28 cellular contexts compared by ENCODE assay signal in the genomic region with DNA sequence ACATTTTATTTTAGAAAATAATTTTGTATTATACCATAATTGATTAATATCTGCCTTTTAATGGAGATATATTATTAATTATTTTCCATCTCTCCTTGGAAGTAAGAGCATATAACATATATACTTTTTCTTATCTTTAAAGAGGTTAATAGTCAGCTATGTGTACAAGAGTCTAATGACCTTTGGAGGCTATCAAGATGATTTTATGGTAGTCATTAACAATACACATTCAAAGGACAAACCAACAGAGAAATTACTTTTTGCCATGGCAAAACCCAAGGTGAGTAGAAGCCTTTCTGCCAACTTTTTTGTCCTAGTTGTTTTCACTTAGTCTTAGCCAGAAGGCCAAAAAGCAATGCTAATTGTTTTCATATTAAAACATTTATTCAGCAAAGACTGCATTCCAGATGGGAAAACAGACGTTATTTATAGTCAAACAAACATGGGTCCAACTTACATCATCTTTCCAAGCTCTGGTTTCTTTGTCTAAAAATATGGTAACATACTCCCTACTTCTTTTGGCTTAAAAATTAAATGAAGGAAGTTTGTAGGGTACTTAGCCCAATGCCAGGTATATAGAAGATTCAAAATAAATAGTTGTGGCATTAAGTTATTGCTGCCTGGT. TPM values are rescaled to one million over a fixed set of nuclear protein-coding genes. Genes with fewer than 3 reads are reported as not detected.
DNase-seq lines count a peak whose midpoint lies in the region; ATAC-seq, FAIRE-seq and TF ChIP-seq lines count a peak whose summit lies in the region.
"Had no signal": no experiment of that assay in that cellular context is flagged by ENCODE, and none has a peak within 500 bp of the region (broad histone marks: within the 10 kb centered on the region; RNA-seq: fewer than 3 reads in every experiment).

No MANE protein-coding gene starts in this region.

- H3K9me3 ChIP-seq in breast epithelium (no peaks in the 10 kb centered on the region), adipocyte (ENCODE audit: control insufficient read depth, low read length) (peaks cover 2% of the 10 kb centered on the region), kidney (ENCODE audit: control insufficient read depth in 1 of 2, low read length in 2 of 2) (no peaks in the 10 kb centered on the region)
- H3K9me3 ChIP-seq: BE2C, lower lobe of right lung, mucosa of descending colon, thyroid gland had no signal

- no TSS peak for BruUV-seq in MCF 10A (replicated peaks; lab: Mats Ljungman, UMichigan)

- no peak overlapping the region for H3K4me3 Mint-ChIP-seq in MCF 10A (ENCODE audit: unreplicated experiment)
- no peak overlapping the region for H3K4me3 Mint-ChIP-seq in activated T-helper 1 cell treated with anti-CD3 and anti-CD28 coated beads, Interleukin-12 subunit alpha, Interleukin-12 subunit beta, Interleukin-2, Interleukin-4 antibody, amounts not matched to agents 30 ng/mL and 10 ng/mL and 1 ng/mL, durations not matched to agents 14 hours and 24 hours and 36 hours
- H3K4me3 Mint-ChIP-seq: activated CD4-positive, alpha-beta T cell treated with anti-CD3 and anti-CD28 coated beads, Interleukin-2, amount 10 ng/mL, durations not matched to agents 7 days and 5 days; activated naive CD8-positive, alpha-beta T cell; neural crest cell; T-helper 2 cell treated with Interferon-gamma antibody and Interleukin-4, amounts not matched to agents 5 μg/mL and 100 μg/mL, for 36 hours had no signal

- peak; percentile 76 for ATAC-seq in left colon
- ATAC-seq: lower lobe of right lung, mucosa of descending colon, right cardiac atrium had no signal

- H3K27ac ChIP-seq in breast epithelium (peak overlapping the region; percentile 56 to 82), kidney (ENCODE audit: low read depth in 2 of 2, low read length in 2 of 2) (peak overlapping the region in 1 of 2 donors; percentile 21)
- H3K27ac ChIP-seq: epithelial cell of prostate, lower lobe of right lung, SK-N-MC, VCaP had no signal

- H3K4me3 ChIP-seq in breast epithelium (no peak overlapping the region), adipocyte (ENCODE audit: low read length) (no peak overlapping the region), kidney (ENCODE audit: low read length in 2 of 2) (no peak overlapping the region)
- H3K4me3 ChIP-seq: lower lobe of right lung, mucosa of descending colon, SK-N-MC, thyroid gland had no signal

- TF ChIP-seq CTCF in breast epithelium (IDR thresholded peaks at IDR 0.05) (no peak), MCF 10A (IDR thresholded peaks at IDR 0.05; ENCODE audit: unreplicated experiment) (no peak), kidney (IDR thresholded peaks at IDR 0.05; ENCODE audit: borderline replicate concordance, extremely low read depth, insufficient read depth) (no peak)

- H3K27ac Mint-ChIP-seq in MCF 10A (ENCODE audit: low read depth, unreplicated experiment), result no peak overlapping the region
- H3K27ac Mint-ChIP-seq in activated T-helper 1 cell treated with anti-CD3 and anti-CD28 coated beads, Interleukin-12 subunit alpha, Interleukin-12 subunit beta, Interleukin-2, Interleukin-4 antibody, amounts not matched to agents 30 ng/mL and 10 ng/mL and 1 ng/mL, durations not matched to agents 14 hours and 24 hours and 36 hours, result no peak overlapping the region
- H3K27ac Mint-ChIP-seq: activated CD4-positive, alpha-beta T cell treated with anti-CD3 and anti-CD28 coated beads, Interleukin-2, amount 10 ng/mL, durations not matched to agents 7 days and 5 days; activated naive CD8-positive, alpha-beta T cell; T-helper 2 cell treated with Interferon-gamma antibody and Interleukin-4, amounts not matched to agents 5 μg/mL and 100 μg/mL, for 36 hours had no signal

- no peaks in the 10 kb centered on the region for H3K36me3 ChIP-seq in breast epithelium
- no peaks in the 10 kb centered on the region for H3K36me3 ChIP-seq in adipocyte (ENCODE audit: control insufficient read depth, insufficient read depth, low read length, severe bottlenecking)
- H3K36me3 ChIP-seq in kidney (ENCODE audit: control insufficient read depth in 1 of 2, insufficient read depth in 2 of 2, low read length in 2 of 2), result peaks cover 0 to 7% of the 10 kb centered on the region in 2 donors
- H3K36me3 ChIP-seq: BE2C, thyroid gland had no signal

- TF ChIP-seq POLR2A in breast epithelium (IDR thresholded peaks at IDR 0.05), result no peak

- intact Hi-C loops in breast epithelium (cut with DNase I; ENCODE audit: low total_unique reads) (no loop called here), MCF 10A (cut with micrococcal nuclease) (no loop called here), left colon (cut with DNase I, micrococcal nuclease) (no loop called here), kidney (cut with DNase I) (no loop called here)
- intact Hi-C loops in activated T-helper 1 cell treated with anti-CD3 and anti-CD28 coated beads, Interleukin-12 subunit alpha, Interleukin-12 subunit beta, Interleukin-2, Interleukin-4 antibody, amounts not matched to agents 30 ng/mL and 10 ng/mL and 1 ng/mL, durations not matched to agents 14 hours and 24 hours and 36 hours (cut with micrococcal nuclease), result no loop called here

- POLR2A ChIA-PET in MCF 10A (lab: Yijun Ruan, JAX), result interaction anchor here (1.2 kb wide), 2 partner anchors 9 to 11 kb away, joined by 3 to 5 read pairs; partner anchors contain the start of gene DYNC2LI1

- no peaks in the 10 kb centered on the region for H3K36me3 Mint-ChIP-seq in MCF 10A (ENCODE audit: insufficient read depth, unreplicated experiment)
- no peaks in the 10 kb centered on the region for H3K36me3 Mint-ChIP-seq in activated T-helper 1 cell treated with anti-CD3 and anti-CD28 coated beads, Interleukin-12 subunit alpha, Interleukin-12 subunit beta, Interleukin-2, Interleukin-4 antibody, amounts not matched to agents 30 ng/mL and 10 ng/mL and 1 ng/mL, durations not matched to agents 14 hours and 24 hours and 36 hours (ENCODE audit: low read depth)

- no peaks in the 10 kb centered on the region for H3K9me3 Mint-ChIP-seq in MCF 10A (ENCODE audit: unreplicated experiment)
- H3K9me3 Mint-ChIP-seq in activated T-helper 1 cell treated with anti-CD3 and anti-CD28 coated beads, Interleukin-12 subunit alpha, Interleukin-12 subunit beta, Interleukin-2, Interleukin-4 antibody, amounts not matched to agents 30 ng/mL and 10 ng/mL and 1 ng/mL, durations not matched to agents 14 hours and 24 hours and 36 hours, result no peaks in the 10 kb centered on the region
- H3K9me3 Mint-ChIP-seq: activated CD4-positive, alpha-beta T cell treated with anti-CD3 and anti-CD28 coated beads, Interleukin-2, amount 10 ng/mL, durations not matched to agents 7 days and 5 days; neural crest cell had no signal

- FAIRE-seq in kidney (lab: Jason Lieb, UNC), result no peak

- H3K9ac ChIP-seq in adipocyte (ENCODE audit: low read length), result no peak overlapping the region
- no peak overlapping the region for H3K9ac ChIP-seq in kidney (ENCODE audit: low read length in 2 of 2)

- no peak for DNase-seq in breast epithelium (ENCODE audit: low spot score in 2 of 2)
- no peak for DNase-seq in MCF 10A (ENCODE audit: unreplicated experiment)
- DNase-seq in adipocyte (ENCODE audit: low read depth), result peak; percentile 51
- no peak for DNase-seq in left colon
- no peak for DNase-seq in kidney
- no peak for DNase-seq in activated naive CD4-positive, alpha-beta T cell treated with Interleukin-2 at 50 U/mL for 16 hours
- DNase-seq in activated T-helper 1 cell treated with anti-CD3 and anti-CD28 coated beads, Interleukin-12 subunit alpha, Interleukin-12 subunit beta, Interleukin-2, Interleukin-4 antibody, amounts not matched to agents 30 ng/mL and 10 ng/mL and 1 ng/mL, durations not matched to agents 14 hours and 24 hours and 36 hours (ENCODE audit: low spot score), result no peak
- no peak for DNase-seq in SIG-M5 treated with dmso at 0.1 percent for 504 hours (lab: John Stamatoyannopoulos, UW; ENCODE audit: unreplicated experiment)
- DNase-seq: activated CD4-positive, alpha-beta T cell treated with anti-CD3 and anti-CD28 coated beads, Interleukin-2, amount 10 ng/mL, durations not matched to agents 7 days and 5 days; BE2C; DND-41; H7; lower lobe of right lung; mucosa of descending colon; MV-4-11; NCI-H146; right cardiac atrium; RPMI8226; stimulated activated CD4-positive, alpha-beta T cell treated with anti-CD3 and anti-CD28 coated beads, Interleukin-12 subunit alpha, Interleukin-12 subunit beta, amount 100 ng/mL, for 4 hours; stimulated activated CD4-positive, alpha-beta T cell treated with anti-CD3 and anti-CD28 coated beads, Interleukin-4, amount 100 ng/mL, for 4 hours; stimulated activated naive CD4-positive, alpha-beta T cell; thyroid gland had no signal

- peaks cover 7% of the 10 kb centered on the region for H3K4me1 Mint-ChIP-seq in MCF 10A (ENCODE audit: insufficient read depth, unreplicated experiment)
- peaks cover 3% of the 10 kb centered on the region for H3K4me1 Mint-ChIP-seq in activated T-helper 1 cell treated with anti-CD3 and anti-CD28 coated beads, Interleukin-12 subunit alpha, Interleukin-12 subunit beta, Interleukin-2, Interleukin-4 antibody, amounts not matched to agents 30 ng/mL and 10 ng/mL and 1 ng/mL, durations not matched to agents 14 hours and 24 hours and 36 hours (ENCODE audit: low read depth)
- H3K4me1 Mint-ChIP-seq: activated CD4-positive, alpha-beta T cell treated with anti-CD3 and anti-CD28 coated beads, Interleukin-2, amount 10 ng/mL, durations not matched to agents 7 days and 5 days had no signal

- H3K4me1 ChIP-seq in breast epithelium (no peaks in the 10 kb centered on the region), adipocyte (ENCODE audit: control insufficient read depth, insufficient read depth, low read length) (peaks cover 29% of the 10 kb centered on the region), kidney (ENCODE audit: control insufficient read depth in 1 of 2, insufficient read depth in 1 of 2, low read depth in 1 of 2, low read length in 2 of 2) (peaks cover 0 to 2% of the 10 kb centered on the region in 2 donors)
- H3K4me1 ChIP-seq: BE2C, lower lobe of right lung, thyroid gland had no signal

- CTCF ChIA-PET in MCF 10A (lab: Yijun Ruan, JAX), result no interaction called here

- H3K27me3 Mint-ChIP-seq in MCF 10A (ENCODE audit: insufficient read depth, unreplicated experiment), result no peaks in the 10 kb centered on the region
- peaks cover 3% of the 10 kb centered on the region for H3K27me3 Mint-ChIP-seq in activated T-helper 1 cell treated with anti-CD3 and anti-CD28 coated beads, Interleukin-12 subunit alpha, Interleukin-12 subunit beta, Interleukin-2, Interleukin-4 antibody, amounts not matched to agents 30 ng/mL and 10 ng/mL and 1 ng/mL, durations not matched to agents 14 hours and 24 hours and 36 hours (ENCODE audit: insufficient read depth)
- H3K27me3 Mint-ChIP-seq: activated CD4-positive, alpha-beta T cell treated with anti-CD3 and anti-CD28 coated beads, Interleukin-2, amount 10 ng/mL, durations not matched to agents 7 days and 5 days had no signal

- H3K27me3 ChIP-seq in breast epithelium, result no peaks in the 10 kb centered on the region
- no peaks in the 10 kb centered on the region for H3K27me3 ChIP-seq in adipocyte (replicated peaks; ENCODE audit: control insufficient read depth, insufficient read depth, low read length)
- H3K27me3 ChIP-seq: BE2C, thyroid gland had no signal

RNA-seq across cellular contexts. Expression of gene DYNC2LI1, which starts 9.6 kb away (rescaled TPM):
- total RNA-seq in breast epithelium (10 to 100 TPM; 30.9 to 52.1 (median 40.6) TPM), MCF 10A (2022) (13.0 and 16.6 TPM in 2 replicates), left colon (10 to 100 TPM in 1 of 2 donors, 1 to 10 TPM in 1; 6.9 to 19.9 TPM), kidney (41.5 TPM)
- 54.4 TPM for polyA plus RNA-seq in kidney (ENCODE audit: insufficient read depth, low read depth, low replicate concordance)
- 6.2 and 6.6 TPM in 2 replicates for total RNA-seq in activated T-helper 1 cell treated with anti-CD3 and anti-CD28 coated beads, Interleukin-12 subunit alpha, Interleukin-12 subunit beta, Interleukin-2, Interleukin-4 antibody, amounts not matched to agents 30 ng/mL and 10 ng/mL and 1 ng/mL, durations not matched to agents 14 hours and 24 hours and 36 hours
